ENCODE assay signal across 14 cellular contexts in the genomic region with DNA sequence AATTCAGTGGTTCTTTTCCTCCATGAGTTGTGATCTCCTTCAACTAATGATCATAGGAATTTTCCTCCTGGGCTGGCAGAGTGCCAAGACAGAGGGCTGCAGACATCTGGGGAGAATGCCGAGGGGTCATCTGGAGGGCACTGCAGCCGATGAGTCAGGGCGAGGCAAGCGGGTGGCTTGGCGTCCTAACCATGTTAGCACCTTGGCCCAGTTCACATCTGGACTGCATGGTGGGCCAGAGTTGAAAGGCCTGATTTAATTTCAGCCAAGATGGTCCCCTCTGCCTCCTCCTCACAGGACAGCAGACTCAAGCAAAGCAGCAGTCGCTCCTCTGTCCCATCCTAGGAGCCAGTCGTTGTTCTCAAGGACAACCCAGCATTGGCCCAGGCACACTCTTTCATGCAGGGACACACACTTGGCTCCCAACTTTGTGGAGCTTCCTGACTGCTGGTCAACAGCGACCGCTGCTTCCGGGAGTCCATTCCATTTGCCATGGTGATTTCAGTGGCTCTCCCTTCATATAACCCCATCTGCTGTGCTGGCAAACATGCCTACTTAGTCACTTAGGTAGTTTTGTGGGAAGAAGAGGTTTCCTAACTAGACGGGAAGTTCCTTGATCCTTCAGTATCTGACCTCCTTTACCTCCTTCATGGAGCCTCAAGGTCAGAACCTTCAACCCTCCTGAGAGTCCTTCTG.
DNase-seq lines count a peak whose midpoint lies in the region; ATAC-seq, FAIRE-seq and TF ChIP-seq lines count a peak whose summit lies in the region.
"Had no signal": no experiment of that assay in that cellular context is flagged by ENCODE, and none has a peak within 500 bp of the region (broad histone marks: within the 10 kb centered on the region; RNA-seq: fewer than 3 reads in every experiment).

No MANE protein-coding gene starts in this region.

- H3K9me2 ChIP-seq in PC-9 (ENCODE audit: insufficient read depth) = no peaks in the 10 kb centered on the region

- POLR2A ChIA-PET in PC-9 (lab: Charles Lee; ENCODE audit: unreplicated experiment) = no interaction called here

- TF ChIP-seq CTCF in PC-9 (conservative IDR thresholded peaks at IDR 0.05) (no peak), bronchial epithelial cell (IDR thresholded peaks at IDR 0.05; ENCODE audit: insufficient read depth, low read length, severe bottlenecking) (no peak), ovary (IDR thresholded peaks at IDR 0.05) (no peak)

- H2AFZ ChIP-seq in PC-9 = no peak overlapping the region

- 27 to 53% (median 38%) methylated on average over 11 of the region's 11 CpGs for WGBS in ovary, 3 donors

- H3K4me3 ChIP-seq in PC-9 (no peak overlapping the region), bronchial epithelial cell (ENCODE audit: low read depth, low read length) (no peak overlapping the region), ovary (no peak overlapping the region)
- H3K4me3 ChIP-seq: testis had no signal

- peaks cover 30% of the 10 kb centered on the region for H3K4me1 ChIP-seq in PC-9 (replicated peaks; ENCODE audit: insufficient read depth)
- H3K4me1 ChIP-seq in ovary (ENCODE audit: insufficient read depth) = peaks cover 3% of the 10 kb centered on the region
- H3K4me1 ChIP-seq: testis had no signal

- H3K79me2 ChIP-seq in PC-9 (ENCODE audit: low read depth) = no peaks in the 10 kb centered on the region

- no peak for TF ChIP-seq POLR2A in ovary (IDR thresholded peaks at IDR 0.05)

- no TSS peak for BruUV-seq in PC-9 (replicated peaks; lab: Mats Ljungman, UMichigan)

- no peaks in the 10 kb centered on the region for H3K27me3 ChIP-seq in PC-9 (ENCODE audit: insufficient read depth, low read depth)
- H3K27me3 ChIP-seq in bronchial epithelial cell (ENCODE audit: control insufficient read depth, insufficient read depth, low read length) = no peaks in the 10 kb centered on the region
- H3K27me3 ChIP-seq in ovary = no peaks in the 10 kb centered on the region
- H3K27me3 ChIP-seq: testis had no signal

- H4K20me1 ChIP-seq in PC-9 (ENCODE audit: insufficient read depth) = no peaks in the 10 kb centered on the region

- peak; percentile 50 for FAIRE-seq in bronchial epithelial cell (lab: Jason Lieb, UNC)
- FAIRE-seq: endometrium had no signal

- CTCF ChIA-PET in PC-9 (lab: Charles Lee) = no interaction called here

- H3K9me3 ChIP-seq in PC-9 (ENCODE audit: insufficient read depth, low read depth) (no peaks in the 10 kb centered on the region), ovary (no peaks in the 10 kb centered on the region)
- H3K9me3 ChIP-seq: testis had no signal

- peak; percentile 11 for DNase-seq in DMS79 (lab: John Stamatoyannopoulos, UW)
- no peak for DNase-seq in DMS79 treated with DMSO at 0.1 percent for 48 hours (lab: John Stamatoyannopoulos, UW)
- DNase-seq in PC-9 = peak in 1 of 2 experiments; percentile 0
- DNase-seq in bronchial epithelial cell (ENCODE audit: low read depth) = no peak
- peak; percentile 20 to 45 (median 28) for DNase-seq in ovary
- DNase-seq in iPS-NIHi7 (ENCODE audit: extremely low spot score) = no peak
- DNase-seq: activated CD8-positive, alpha-beta memory T cell treated with anti-CD3 and anti-CD28 coated beads, Interleukin-2, amount 50 U/mL, for 48 hours; naive B cell; NCI-H1694 treated with DMSO at 0.1 percent for 48 hours; testis had no signal

- peaks cover 11% of the 10 kb centered on the region; the same call in 1 of the 2 replicates for H3F3A ChIP-seq in PC-9 (ENCODE audit: insufficient read depth, low read depth)

- TF ChIP-seq EP300 in ovary (IDR thresholded peaks at IDR 0.05) = no peak

- intact Hi-C loops in PC-9 (cut with micrococcal nuclease; ENCODE audit: unreplicated experiment) = no loop called here
- intact Hi-C loops in ovary (cut with DNase I) = no loop called here

- H3K27ac ChIP-seq in PC-9 (peak overlapping the region; percentile 74), ovary (no peak overlapping the region)
- H3K27ac ChIP-seq: 22Rv1, testis had no signal

- no peak for ATAC-seq in GM21619 (IDR thresholded peaks at IDR 0.05; ENCODE audit: unreplicated experiment)
- no peak for ATAC-seq in esophagus mucosa

- H3K36me3 ChIP-seq in PC-9 (ENCODE audit: low read depth) = no peaks in the 10 kb centered on the region
- H3K36me3 ChIP-seq in bronchial epithelial cell (ENCODE audit: control insufficient read depth, insufficient read depth, low read length) = no peaks in the 10 kb centered on the region
- H3K36me3 ChIP-seq in ovary = no peaks in the 10 kb centered on the region

- no peak overlapping the region for H3K4me2 ChIP-seq in PC-9

Comparison
In these comparisons a context has a peak if more than half of its experiments do, and no peak if none do; other contexts are left out.
1. DNase-seq: peak in DMS79 (single experiment) and ovary (5 of 5); none in DMS79 treated with DMSO at 0.1 percent for 48 hours (single experiment), bronchial epithelial cell (single experiment) and iPS-NIHi7 (single experiment).